Comparison of ENCODE assay signal across 8 cellular contexts in the genomic region with DNA sequence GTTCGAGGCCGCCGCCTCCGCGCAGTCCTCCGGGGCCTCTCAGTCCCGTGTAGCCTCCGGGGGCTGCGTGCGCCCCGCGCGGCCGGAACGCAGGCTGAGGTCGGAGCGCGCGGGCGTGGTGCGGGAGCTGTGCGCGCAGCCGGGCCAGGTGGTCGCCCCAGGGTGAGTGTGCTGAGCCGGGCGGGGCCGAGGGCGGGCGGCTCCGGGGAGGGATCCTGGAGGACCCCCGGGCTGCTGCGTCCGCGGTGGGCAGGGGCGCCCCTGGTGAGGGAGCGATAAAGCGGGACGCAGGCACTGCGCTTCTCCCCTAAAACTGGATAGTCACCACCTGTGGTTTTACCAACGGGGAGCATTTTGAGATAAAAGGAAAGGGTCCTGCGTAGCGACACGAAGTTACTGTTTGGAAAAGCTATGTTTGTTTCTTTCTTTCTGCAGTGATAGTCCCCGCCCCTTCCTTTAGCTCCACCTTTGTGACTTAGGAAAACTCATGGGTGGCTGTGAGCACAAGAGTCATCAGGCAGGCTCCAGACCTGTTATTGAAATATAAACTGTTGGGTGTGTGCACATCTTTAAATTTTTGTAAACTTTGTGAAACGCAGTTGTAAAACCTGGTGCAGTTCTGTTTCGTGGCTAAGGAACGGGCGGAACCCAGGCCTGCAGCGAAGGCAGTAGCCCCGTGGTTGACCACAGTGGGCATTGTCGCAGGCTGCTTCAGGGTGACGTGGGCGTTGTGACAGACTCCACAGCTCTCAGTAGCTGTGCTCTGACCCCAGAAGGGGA. TPM values are rescaled to one million over a fixed set of nuclear protein-coding genes. Genes with fewer than 3 reads are reported as not detected.
DNase-seq lines count a peak whose midpoint lies in the region; ATAC-seq and TF ChIP-seq lines count a peak whose summit lies in the region.

No MANE protein-coding gene starts in this region.

- H3K36me3 ChIP-seq in PC-9 (ENCODE audit: low read depth) (peaks cover 7% of the 10 kb centered on the region; the same call in 1 of the 2 replicates), iPS-20b (ENCODE audit: insufficient read depth, low read depth, low read length) (no peaks in the 10 kb centered on the region)

- CTCF ChIA-PET in PC-9 (lab: Charles Lee): no interaction called here

- H3K9ac ChIP-seq in iPS-20b (ENCODE audit: low read depth, low read length): peak overlapping the region; percentile 89; the same call in 1 of the 2 replicates

- peaks cover 76% of the 10 kb centered on the region for H3K79me2 ChIP-seq in PC-9 (ENCODE audit: low read depth)

- BruUV-seq in PC-9 (replicated peaks; lab: Mats Ljungman, UMichigan): no TSS peak

- H3K4me1 ChIP-seq in PC-9 (replicated peaks; ENCODE audit: insufficient read depth): peaks cover 22% of the 10 kb centered on the region
- H3K4me1 ChIP-seq in iPS-20b (ENCODE audit: insufficient read depth, low read length): peaks cover 3% of the 10 kb centered on the region; the same call in 1 of the 2 replicates

- POLR2A ChIA-PET in PC-9 (lab: Charles Lee; ENCODE audit: unreplicated experiment): no interaction called here

- H3K27me3 ChIP-seq in PC-9 (ENCODE audit: insufficient read depth, low read depth) (no peaks in the 10 kb centered on the region), iPS-20b (ENCODE audit: insufficient read depth, low read length) (no peaks in the 10 kb centered on the region)

- peaks cover 43% of the 10 kb centered on the region for H4K20me1 ChIP-seq in PC-9 (ENCODE audit: insufficient read depth)

- intact Hi-C loops in PC-9 (cut with micrococcal nuclease; ENCODE audit: unreplicated experiment): loop anchor here (2.0 kb wide), 1 partner anchor 285 kb away; a partner anchor contains a TSS

- no peaks in the 10 kb centered on the region for H3K9me2 ChIP-seq in PC-9 (ENCODE audit: insufficient read depth)

- peaks cover 8% of the 10 kb centered on the region for H3F3A ChIP-seq in PC-9 (ENCODE audit: insufficient read depth, low read depth)

- peak overlapping the region; percentile 99 for H3K4me2 ChIP-seq in PC-9

- H3K4me3 ChIP-seq in PC-9 (peak overlapping the region; percentile 63), iPS-20b (ENCODE audit: low read length) (peak overlapping the region; percentile 92)

- H3K9me3 ChIP-seq in PC-9 (ENCODE audit: insufficient read depth, low read depth): no peaks in the 10 kb centered on the region
- no peaks in the 10 kb centered on the region for H3K9me3 ChIP-seq in iPS-20b (ENCODE audit: insufficient read depth, low read depth, low read length)

- peak overlapping the region; percentile 72; the same call in 1 of the 2 replicates for H2AFZ ChIP-seq in PC-9

- TF ChIP-seq CTCF in PC-9 (conservative IDR thresholded peaks at IDR 0.05): no peak

- H3K27ac ChIP-seq in PC-9 (no peak overlapping the region; the same call in 1 of the 2 replicates), iPS-20b (ENCODE audit: low read length) (no peak overlapping the region)

- DNase-seq in activated CD4-positive, CD25-positive, alpha-beta regulatory T cell treated with anti-CD3 and anti-CD28 coated beads, Interleukin-2, amount 50 U/mL, for 72 hours: peak; percentile 48
- no peak for DNase-seq in activated CD4-positive, CD25-positive, alpha-beta regulatory T cell (lab: John Stamatoyannopoulos, UW)
- peak; percentile 14 to 63 for DNase-seq in PC-9
- DNase-seq in amniotic stem cell (lab: John Stamatoyannopoulos, UW): peak; percentile 35
- DNase-seq in stimulated activated CD4-positive, alpha-beta T cell treated with anti-CD3 and anti-CD28 coated beads, Interleukin-15, amount 100 ng/mL, for 24 hours: peak; percentile 68
- DNase-seq in GOT3 (lab: John Stamatoyannopoulos, UW): no peak

- ATAC-seq in HG03135 (IDR thresholded peaks at IDR 0.05; ENCODE audit: unreplicated experiment): peak; percentile 9

RNA-seq across cellular contexts. Expression of a gene that starts 0.7 kb away (rescaled TPM):
- 16.0 and 18.6 TPM in 2 replicates for total RNA-seq in PC-9 (2021)

Comparison
In these comparisons a context has a peak if more than half of its experiments do, and no peak if none do; other contexts are left out.
1. DNase-seq: peak in activated CD4-positive, CD25-positive, alpha-beta regulatory T cell treated with anti-CD3 and anti-CD28 coated beads, Interleukin-2, amount 50 U/mL, for 72 hours (single experiment), PC-9 (2 of 2), amniotic stem cell (single experiment) and stimulated activated CD4-positive, alpha-beta T cell treated with anti-CD3 and anti-CD28 coated beads, Interleukin-15, amount 100 ng/mL, for 24 hours (single experiment); none in activated CD4-positive, CD25-positive, alpha-beta regulatory T cell (0 of 4) and GOT3 (single experiment).